Comparison of ENCODE assay signal across 7 cellular contexts in genomic region chr2:190608866-190609265, GRCh38. TPM values are rescaled to one million over a fixed set of nuclear protein-coding genes. Genes with fewer than 3 reads are reported as not detected.
DNase-seq lines count a peak whose midpoint lies in the region; ATAC-seq, FAIRE-seq and TF ChIP-seq lines count a peak whose summit lies in the region.
"Not testable (repeated sequence)": the region's sequence is repeated elsewhere in the genome, so short reads cannot be mapped to it uniquely, and the experiment has no call there.

No MANE protein-coding gene starts in this region.

- H3K36me3 Mint-ChIP-seq in progenitor cell of endocrine pancreas (ENCODE audit: insufficient read depth), result not testable (repeated sequence)

- not testable (repeated sequence) for TF ChIP-seq CTCF in A549 (IDR thresholded peaks at IDR 0.05); HCT116 (IDR thresholded peaks at IDR 0.05 in 2 of 3, conservative IDR thresholded peaks at IDR 0.05 in 1 of 3; ENCODE audit: borderline replicate concordance in 1 of 3, insufficient read depth in 1 of 3, low read depth in 2 of 3, low read length in 2 of 3); brain microvascular endothelial cell (IDR thresholded peaks at IDR 0.05; ENCODE audit: low read depth, low read length, missing control alignments); progenitor cell of endocrine pancreas (IDR thresholded peaks at IDR 0.05; ENCODE audit: unreplicated experiment)

- H3K9me3 ChIP-seq in A549; HCT116 (ENCODE audit: control insufficient read depth in 1 of 2, insufficient read depth in 1 of 2, low read depth in 1 of 2, low read length in 2 of 2); SJSA1 (replicated peaks): not testable (repeated sequence)

- not testable (repeated sequence) for TF ChIP-seq POLR2A in A549 (IDR thresholded peaks at IDR 0.05; ENCODE audit: low read length); HCT116 (IDR thresholded peaks at IDR 0.05; ENCODE audit: borderline replicate concordance, extremely low read depth, insufficient read depth, insufficient read length)

- not testable (repeated sequence) for H3K4me3 ChIP-seq in A549; HCT116 (replicated peaks in 1 of 2; ENCODE audit: low read depth in 1 of 2, low read length in 2 of 2); SJSA1; brain microvascular endothelial cell (ENCODE audit: low read depth, low read length)

- 72% methylated on average over 3 of the region's 3 CpGs for WGBS in A549 (ENCODE audit: missing lambda C conversion rate)

- not testable (repeated sequence) for H3K79me2 ChIP-seq in HCT116 (ENCODE audit: insufficient read depth, low read length)

- TF ChIP-seq RAD21 in A549 (conservative IDR thresholded peaks at IDR 0.05 in 1 of 2, IDR thresholded peaks at IDR 0.05 in 1 of 2); HCT116 (IDR thresholded peaks at IDR 0.05; ENCODE audit: low read depth): not testable (repeated sequence)

- H3K4me3 Mint-ChIP-seq in progenitor cell of endocrine pancreas (ENCODE audit: low read depth), result not testable (repeated sequence)

- not testable (repeated sequence) for DNase-seq in A549 (ENCODE audit: low read depth in 1 of 2, low spot score in 1 of 2); HCT116 (ENCODE audit: low read depth, low spot score); SJSA1 (ENCODE audit: low read depth in 1 of 2, low spot score in 2 of 2); epithelial cell of prostate (ENCODE audit: low read depth, low spot score); progenitor cell of endocrine pancreas (ENCODE audit: low spot score, unreplicated experiment)
- DNase-seq in brain microvascular endothelial cell (peak; percentile 19), medulla oblongata (ENCODE audit: extremely low spot score) (peak; percentile 10)

- H3K4me1 ChIP-seq in A549 (peaks cover 41% of the 10 kb centered on the region), HCT116 (ENCODE audit: control insufficient read depth in 1 of 2, insufficient read depth in 2 of 2, low read length in 2 of 2) (peaks cover 41 to 74% of the 10 kb centered on the region in 2 experiments), SJSA1 (replicated peaks) (peaks cover 22% of the 10 kb centered on the region)

- BruUV-seq in HCT116 (replicated peaks; lab: Mats Ljungman, UMichigan), result not testable (repeated sequence)

- H3K9me2 ChIP-seq in HCT116 (ENCODE audit: insufficient read depth), result not testable (repeated sequence)

- FAIRE-seq in A549 (lab: Jason Lieb, UNC), result not testable (repeated sequence)

- peaks cover 23% of the 10 kb centered on the region for H3K4me1 Mint-ChIP-seq in progenitor cell of endocrine pancreas (ENCODE audit: low read depth)

- ATAC-seq in A549, HCT116: not testable (repeated sequence)

- H3K27ac Mint-ChIP-seq in progenitor cell of endocrine pancreas, result peak overlapping the region; percentile 81

- in situ Hi-C loops in brain microvascular endothelial cell (cut with HindIII; ENCODE audit: low pct_ligation_motif_present, low sequenced_read_pairs), result not testable (repeated sequence)

- peaks cover 13% of the 10 kb centered on the region for H3K9me3 Mint-ChIP-seq in progenitor cell of endocrine pancreas (ENCODE audit: low read depth)

- not testable (repeated sequence) for H4K20me1 ChIP-seq in HCT116 (ENCODE audit: insufficient read depth)

- RAD21 ChIA-PET in HCT116 (lab: Charles Lee; ENCODE audit: low non-redundant PET in 1 of 2, low total read pairs in 2 of 2, uncharacterized antibody in 2 of 2, unreplicated experiment in 2 of 2), result not testable (repeated sequence)

- intact Hi-C loops in HCT116 (cut with micrococcal nuclease), result not testable (repeated sequence)

- H3K27ac ChIP-seq in A549 (peak overlapping the region; percentile 88 to 93), HCT116 (ENCODE audit: low read depth, low read length) (peak overlapping the region; percentile 82; the same call in 1 of the 2 replicates), SJSA1 (peak overlapping the region; percentile 96), brain microvascular endothelial cell (peak overlapping the region; percentile 98), epithelial cell of prostate (peak overlapping the region; percentile 97)

- H3K4me2 ChIP-seq in A549 (peak overlapping the region; percentile 87), HCT116 (ENCODE audit: low read length) (peak overlapping the region; percentile 81; the same call in 1 of the 2 replicates)

- not testable (repeated sequence) for H3K27me3 Mint-ChIP-seq in progenitor cell of endocrine pancreas

- H3K9ac ChIP-seq in HCT116 (ENCODE audit: low read length), result peak overlapping the region; percentile 68; the same call in 1 of the 2 replicates

- CTCF ChIA-PET in A549 (lab: Yijun Ruan, JAX); HCT116 (lab: Charles Lee): not testable (repeated sequence)

- POLR2A ChIA-PET in A549 (lab: Yijun Ruan, JAX), result not testable (repeated sequence)
- POLR2A ChIA-PET in HCT116 (lab: Charles Lee), result interaction anchor here (0.8 kb wide), 1 partner anchor 9 kb away, joined by 4 read pairs; no protein-coding TSS in a partner anchor

- H3K36me3 ChIP-seq in HCT116 (ENCODE audit: control insufficient read depth in 1 of 2, insufficient read depth in 2 of 2, low read length in 2 of 2); SJSA1; brain microvascular endothelial cell (replicated peaks): not testable (repeated sequence)

- TF ChIP-seq EP300 in A549 (IDR thresholded peaks at IDR 0.05), result not testable (repeated sequence)

- not testable (repeated sequence) for H3K27me3 ChIP-seq in HCT116 (ENCODE audit: insufficient read depth, low read length); SJSA1 (replicated peaks); brain microvascular endothelial cell (replicated peaks)

- not testable (repeated sequence) for H2AFZ ChIP-seq in HCT116 (ENCODE audit: low read depth, low read length, poor library complexity, severe bottlenecking)

RNA-seq across cellular contexts. Expression of gene NAB1, which starts 40.0 kb away (rescaled TPM):
- polyA plus RNA-seq in A549 (2011; rRNA removed), result 55.6 and 67.3 TPM in 2 replicates
- polyA plus RNA-seq in A549 (2012; cell fraction: cytosol; rRNA removed), result 16.7 and 17.6 TPM in 2 replicates
- 15.7 and 20.3 TPM in 2 replicates for polyA plus RNA-seq in A549 (2012; cell fraction: nucleus; rRNA removed)
- 31.8 to 37.8 TPM (median 37.6 TPM) in 3 replicates for polyA plus RNA-seq in A549 (2017; fragmentation: RNase III; extraction: RNeasy Plus Mini Kit Qiagen cat#74134 plus additional on column Dnase treatment)
- polyA minus RNA-seq in A549 (2011; rRNA and poly(A)+ RNA removed), result 60.9 and 70.4 TPM in 2 replicates
- total RNA-seq in HCT116 (2021; ENCODE audit: unreplicated experiment), result 43.8 TPM
- 13.1 and 19.2 TPM in 2 replicates for polyA plus RNA-seq in HCT116 (2012)
- total RNA-seq in SJSA1 (2014; rRNA removed; shearing (Covaris generic)), result 30.1 and 31.2 TPM in 2 replicates
- total RNA-seq in progenitor cell of endocrine pancreas, result 57.1 and 64.1 TPM in 2 replicates
